Comparison of ENCODE assay signal across 23 cellular contexts in genomic region chr10:84587789-84588188, GRCh38.
"Had no signal": no experiment of that assay in that cellular context is flagged by ENCODE, and none has a peak within 500 bp of the region (broad histone marks: within the 10 kb centered on the region; RNA-seq: fewer than 3 reads in every experiment).

No MANE protein-coding gene starts in this region.

- FAIRE-seq: astrocyte had no signal

- H3K4me1 ChIP-seq: Peyer's patch, SJCRH30 had no signal

- DNase-seq: activated CD4-positive, alpha-beta T cell treated with anti-CD3 and anti-CD28 coated beads for 48 hours; activated CD4-positive, alpha-beta T cell treated with anti-CD3 and anti-CD28 coated beads, Interleukin-2, amount 50 U/mL, for 4 hours; activated CD4-positive, CD25-positive, alpha-beta regulatory T cell treated with anti-CD3 and anti-CD28 coated beads, Interleukin-2, amount 50 U/mL, for 72 hours; activated CD8-positive, alpha-beta memory T cell treated with anti-CD3 and anti-CD28 coated beads, Interleukin-2, amount 10 ng/mL, durations not matched to agents 7 days and 5 days; activated effector memory CD4-positive, alpha-beta T cell treated with Interleukin-2 at 50 U/mL for 16 hours; activated naive CD4-positive, alpha-beta T cell; activated T-cell treated with anti-CD3 and anti-CD28 coated beads, Interleukin-2, amount 50 U/mL, for 24 hours; amygdala; Kasumi-1; NCI-H1105 treated with DMSO at 0.1 percent for 48 hours; NCI-H1436 treated with DMSO at 0.1 percent for 48 hours; NCI-H187; NCI-H2081; NCI-H510A treated with DMSO at 0.1 percent for 48 hours; NCI-H69; NK-92 treated with Interleukin-12 subunit alpha and Interleukin-12 subunit beta, amount 100 ng/mL, for 24 hours; Peyer's patch; Right ventricle myocardium superior; SJCRH30; SK-N-SH; SW 1271 had no signal

- H3K27me3 ChIP-seq: Peyer's patch, SJCRH30 had no signal

- H3K27ac ChIP-seq: Peyer's patch, RWPE1, SJCRH30 had no signal

- H3K4me2 ChIP-seq: SK-N-SH had no signal

- H3K4me3 ChIP-seq: Peyer's patch, SJCRH30 had no signal

- H3K9ac ChIP-seq: SK-N-SH had no signal

- H3K36me3 ChIP-seq: Peyer's patch, SJCRH30 had no signal

- H3K9me3 ChIP-seq: Peyer's patch, SJCRH30, SK-N-SH had no signal
